In genomic region chr13:109671919-109672318, GRCh38 we compare ENCODE assay signal across 27 cellular contexts.
"Had no signal": no experiment of that assay in that cellular context is flagged by ENCODE, and none has a peak within 500 bp of the region (broad histone marks: within the 10 kb centered on the region; RNA-seq: fewer than 3 reads in every experiment).

No MANE protein-coding gene starts in this region.

- H3K4me3 Mint-ChIP-seq: activated CD4-positive, alpha-beta memory T cell treated with anti-CD3 and anti-CD28 coated beads for 36 hours; activated CD4-positive, alpha-beta T cell treated with anti-CD3 and anti-CD28 coated beads, Interleukin-2, amount 10 ng/mL, durations not matched to agents 7 days and 5 days; activated naive CD4-positive, alpha-beta T cell treated with anti-CD3 and anti-CD28 coated beads for 36 hours; activated naive CD8-positive, alpha-beta T cell; activated T-cell treated with anti-CD3 and anti-CD28 coated beads, Interleukin-2, amount 50 U/mL, for 4 hours; T-cell had no signal

- H3K9me3 Mint-ChIP-seq: activated CD4-positive, alpha-beta memory T cell treated with anti-CD3 and anti-CD28 coated beads for 36 hours; activated CD4-positive, alpha-beta T cell treated with anti-CD3 and anti-CD28 coated beads, Interleukin-2, amount 10 ng/mL, durations not matched to agents 7 days and 5 days; activated naive CD4-positive, alpha-beta T cell treated with anti-CD3 and anti-CD28 coated beads for 36 hours; activated T-cell treated with anti-CD3 and anti-CD28 coated beads, Interleukin-2, amount 50 U/mL, for 4 hours; T-cell had no signal

- H3K4me1 ChIP-seq: adrenal gland had no signal

- H3K27ac ChIP-seq: adrenal gland, SK-N-MC, VCaP had no signal

- H3K9me3 ChIP-seq: adrenal gland had no signal

- H3K36me3 Mint-ChIP-seq: activated CD4-positive, alpha-beta memory T cell treated with anti-CD3 and anti-CD28 coated beads for 36 hours; activated naive CD8-positive, alpha-beta T cell; IgD-negative memory B cell; T-cell had no signal

- ATAC-seq: activated T-cell treated with anti-CD3 and anti-CD28 coated beads, Interleukin-2, amount 50 U/mL, for 4 hours; T-cell had no signal

- H3K36me3 ChIP-seq: adrenal gland had no signal

- DNase-seq: activated CD4-positive, alpha-beta memory T cell treated with anti-CD3 and anti-CD28 coated beads for 36 hours; activated CD4-positive, alpha-beta T cell treated with anti-CD3 and anti-CD28 coated beads, Interleukin-2, amount 10 ng/mL, durations not matched to agents 7 days and 5 days; activated CD4-positive, CD25-positive, alpha-beta regulatory T cell; activated CD8-positive, alpha-beta memory T cell treated with anti-CD3 and anti-CD28 coated beads for 24 hours; activated gamma-delta T cell; activated naive CD4-positive, alpha-beta T cell treated with anti-CD3 and anti-CD28 coated beads for 36 hours; activated T-cell treated with anti-CD3 and anti-CD28 coated beads, Interleukin-2, amount 50 U/mL, for 4 hours; adrenal gland; aorta; central memory CD4-positive, alpha-beta T cell; KG1; MV-4-11; NCI-H1105; NCI-H1436; NCI-H1694 treated with DMSO at 0.1 percent for 48 hours; NCI-H2029 treated with DMSO at 0.1 percent for 48 hours; NCI-H2171; NCI-H226; NCI-H510A; NCI-H526 treated with DMSO at 0.1 percent for 48 hours; NCI-H82; SIG-M5; T-cell had no signal

- H3K4me3 ChIP-seq: adrenal gland, SK-N-MC had no signal

- H3K27me3 ChIP-seq: adrenal gland had no signal

- H3K27ac Mint-ChIP-seq: activated CD4-positive, alpha-beta memory T cell treated with anti-CD3 and anti-CD28 coated beads for 36 hours; activated CD4-positive, alpha-beta T cell treated with anti-CD3 and anti-CD28 coated beads, Interleukin-2, amount 10 ng/mL, durations not matched to agents 7 days and 5 days; activated naive CD4-positive, alpha-beta T cell treated with anti-CD3 and anti-CD28 coated beads for 36 hours; activated naive CD8-positive, alpha-beta T cell; IgD-negative memory B cell; T-cell had no signal

- H3K27me3 Mint-ChIP-seq: activated CD4-positive, alpha-beta T cell treated with anti-CD3 and anti-CD28 coated beads, Interleukin-2, amount 10 ng/mL, durations not matched to agents 7 days and 5 days; IgD-negative memory B cell had no signal

- H3K4me1 Mint-ChIP-seq: activated CD4-positive, alpha-beta T cell treated with anti-CD3 and anti-CD28 coated beads, Interleukin-2, amount 10 ng/mL, durations not matched to agents 7 days and 5 days; T-cell had no signal
